In genomic region chr6:41577356-41577864, GRCh38 we compare ENCODE assay signal across 1 cellular context.
TF ChIP-seq lines count a peak whose summit lies in the region.

No MANE protein-coding gene starts in this region.

TF ChIP-seq in HepG2, 621 proteins besides CTCF, POLR2A, EP300 and RAD21 (continues in another document):
- TF ChIP-seq ADNP (CRISPR knock-in tag; IDR thresholded peaks at IDR 0.05) = peak; percentile 77; the same call in 1 of the 2 replicates
- 0 out of 2 replicates have a peak, but pooled peaks have one; percentile 21 for TF ChIP-seq FOXC1 (CRISPR knock-in tag; IDR thresholded peaks at IDR 0.05; ENCODE audit: borderline replicate concordance)
- no peak for TF ChIP-seq ZNF282 (IDR thresholded peaks at IDR 0.05; ENCODE audit: partially characterized antibody)
- TF ChIP-seq ZNF317 (CRISPR knock-in tag; IDR thresholded peaks at IDR 0.05) = no peak
- no peak for TF ChIP-seq HIVEP1 (CRISPR knock-in tag; IDR thresholded peaks at IDR 0.05)
- no peak for TF ChIP-seq ARID3A (IDR thresholded peaks at IDR 0.05; ENCODE audit: low read depth, low read length)
- peak; percentile 25; the same call in 1 of the 2 replicates for TF ChIP-seq BRCA1 (CRISPR knock-in tag; IDR thresholded peaks at IDR 0.05)
- TF ChIP-seq, protein P1, sequence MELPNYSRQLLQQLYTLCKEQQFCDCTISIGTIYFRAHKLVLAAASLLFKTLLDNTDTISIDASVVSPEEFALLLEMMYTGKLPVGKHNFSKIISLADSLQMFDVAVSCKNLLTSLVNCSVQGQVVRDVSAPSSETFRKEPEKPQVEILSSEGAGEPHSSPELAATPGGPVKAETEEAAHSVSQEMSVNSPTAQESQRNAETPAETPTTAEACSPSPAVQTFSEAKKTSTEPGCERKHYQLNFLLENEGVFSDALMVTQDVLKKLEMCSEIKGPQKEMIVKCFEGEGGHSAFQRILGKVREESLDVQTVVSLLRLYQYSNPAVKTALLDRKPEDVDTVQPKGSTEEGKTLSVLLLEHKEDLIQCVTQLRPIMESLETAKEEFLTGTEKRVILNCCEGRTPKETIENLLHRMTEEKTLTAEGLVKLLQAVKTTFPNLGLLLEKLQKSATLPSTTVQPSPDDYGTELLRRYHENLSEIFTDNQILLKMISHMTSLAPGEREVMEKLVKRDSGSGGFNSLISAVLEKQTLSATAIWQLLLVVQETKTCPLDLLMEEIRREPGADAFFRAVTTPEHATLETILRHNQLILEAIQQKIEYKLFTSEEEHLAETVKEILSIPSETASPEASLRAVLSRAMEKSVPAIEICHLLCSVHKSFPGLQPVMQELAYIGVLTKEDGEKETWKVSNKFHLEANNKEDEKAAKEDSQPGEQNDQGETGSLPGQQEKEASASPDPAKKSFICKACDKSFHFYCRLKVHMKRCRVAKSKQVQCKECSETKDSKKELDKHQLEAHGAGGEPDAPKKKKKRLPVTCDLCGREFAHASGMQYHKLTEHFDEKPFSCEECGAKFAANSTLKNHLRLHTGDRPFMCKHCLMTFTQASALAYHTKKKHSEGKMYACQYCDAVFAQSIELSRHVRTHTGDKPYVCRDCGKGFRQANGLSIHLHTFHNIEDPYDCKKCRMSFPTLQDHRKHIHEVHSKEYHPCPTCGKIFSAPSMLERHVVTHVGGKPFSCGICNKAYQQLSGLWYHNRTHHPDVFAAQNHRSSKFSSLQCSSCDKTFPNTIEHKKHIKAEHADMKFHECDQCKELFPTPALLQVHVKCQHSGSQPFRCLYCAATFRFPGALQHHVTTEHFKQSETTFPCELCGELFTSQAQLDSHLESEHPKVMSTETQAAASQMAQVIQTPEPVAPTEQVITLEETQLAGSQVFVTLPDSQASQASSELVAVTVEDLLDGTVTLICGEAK (IDR thresholded peaks at IDR 0.05) = no peak
- TF ChIP-seq, protein P1 (CRISPR knock-in tag; IDR thresholded peaks at IDR 0.05) = no peak
- TF ChIP-seq CC2D1A (CRISPR knock-in tag; IDR thresholded peaks at IDR 0.05) = no peak
- no peak for TF ChIP-seq E2F5 (CRISPR knock-in tag; conservative IDR thresholded peaks at IDR 0.05)
- TF ChIP-seq RFX1 (IDR thresholded peaks at IDR 0.05) = no peak
- 0 out of 2 replicates have a peak, but pooled peaks have one; percentile 3 for TF ChIP-seq ZNF343 (CRISPR knock-in tag; IDR thresholded peaks at IDR 0.05)
- TF ChIP-seq DNMT3B (CRISPR knock-in tag; conservative IDR thresholded peaks at IDR 0.05) = peak; percentile 33; the same call in 1 of the 2 replicates
- TF ChIP-seq KAT2B (IDR thresholded peaks at IDR 0.05; ENCODE audit: borderline replicate concordance, low read depth, low read length) = no peak
- 0 out of 2 replicates have a peak, but pooled peaks have one; percentile 8 for TF ChIP-seq GLI4 (CRISPR knock-in tag; IDR thresholded peaks at IDR 0.05; ENCODE audit: borderline replicate concordance)
- TF ChIP-seq, protein P2, sequence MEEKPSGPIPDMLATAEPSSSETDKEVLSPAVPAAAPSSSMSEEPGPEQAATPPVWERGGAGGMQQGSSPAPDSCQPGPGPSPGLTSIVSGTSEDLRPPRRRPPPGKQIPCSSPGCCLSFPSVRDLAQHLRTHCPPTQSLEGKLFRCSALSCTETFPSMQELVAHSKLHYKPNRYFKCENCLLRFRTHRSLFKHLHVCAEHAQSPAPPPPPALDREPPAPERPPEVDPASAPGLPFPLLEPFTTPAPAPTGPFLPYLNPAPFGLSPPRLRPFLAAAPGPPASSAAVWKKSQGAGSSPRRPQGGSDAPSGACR (CRISPR knock-in tag; IDR thresholded peaks at IDR 0.05) = no peak
- TF ChIP-seq, protein P3, sequence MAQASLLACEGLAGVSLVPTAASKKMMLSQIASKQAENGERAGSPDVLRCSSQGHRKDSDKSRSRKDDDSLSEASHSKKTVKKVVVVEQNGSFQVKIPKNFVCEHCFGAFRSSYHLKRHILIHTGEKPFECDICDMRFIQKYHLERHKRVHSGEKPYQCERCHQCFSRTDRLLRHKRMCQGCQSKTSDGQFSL (CRISPR knock-in tag; IDR thresholded peaks at IDR 0.05) = no peak; the same call in 1 of the 2 replicates
- no peak for TF ChIP-seq NR2F1 (CRISPR knock-in tag; IDR thresholded peaks at IDR 0.05)
- no peak for TF ChIP-seq SCMH1 (CRISPR knock-in tag; IDR thresholded peaks at IDR 0.05; ENCODE audit: borderline replicate concordance)
- no peak for TF ChIP-seq ZNF557 (CRISPR knock-in tag; IDR thresholded peaks at IDR 0.05)
- no peak for TF ChIP-seq POLR2AphosphoS2 (IDR thresholded peaks at IDR 0.05; ENCODE audit: low read depth, low read length)
- TF ChIP-seq ZNF333 (CRISPR knock-in tag; IDR thresholded peaks at IDR 0.05; ENCODE audit: borderline replicate concordance) = no peak
- no peak for TF ChIP-seq ZBTB39 (CRISPR knock-in tag; IDR thresholded peaks at IDR 0.05)
- TF ChIP-seq SNRNP70 (IDR thresholded peaks at IDR 0.05; ENCODE audit: low read depth, low read length) = no peak
- TF ChIP-seq POLR2G (IDR thresholded peaks at IDR 0.05; ENCODE audit: low read depth, low read length) = no peak
- TF ChIP-seq ZNF562 (CRISPR knock-in tag; IDR thresholded peaks at IDR 0.05; ENCODE audit: borderline replicate concordance) = no peak
- peak; percentile 7; the same call in 1 of the 2 replicates for TF ChIP-seq GATAD1 (CRISPR knock-in tag; IDR thresholded peaks at IDR 0.05)
- TF ChIP-seq FOXO4 (CRISPR knock-in tag; conservative IDR thresholded peaks at IDR 0.05) = 0 out of 2 replicates have a peak, but pooled peaks have one; percentile 80
- TF ChIP-seq SALL2 (CRISPR knock-in tag; IDR thresholded peaks at IDR 0.05) = 0 out of 2 replicates have a peak, but pooled peaks have one; percentile 12
- no peak for TF ChIP-seq PITX1 (CRISPR knock-in tag; IDR thresholded peaks at IDR 0.05)
- TF ChIP-seq PPARG (CRISPR knock-in tag; conservative IDR thresholded peaks at IDR 0.05) = no peak
- TF ChIP-seq ZNF263 (CRISPR knock-in tag; IDR thresholded peaks at IDR 0.05) = 0 out of 2 replicates have a peak, but pooled peaks have one; percentile 15
- TF ChIP-seq NFKBIZ (CRISPR knock-in tag; IDR thresholded peaks at IDR 0.05) = no peak
- 0 out of 2 replicates have a peak, but pooled peaks have one; percentile 67 for TF ChIP-seq TBP (CRISPR knock-in tag; IDR thresholded peaks at IDR 0.05)
- TF ChIP-seq ZNF572 (CRISPR knock-in tag; IDR thresholded peaks at IDR 0.05) = no peak
- TF ChIP-seq CENPBD1 (CRISPR knock-in tag; IDR thresholded peaks at IDR 0.05; ENCODE audit: borderline replicate concordance, low read depth) = 0 out of 2 replicates have a peak, but pooled peaks have one; percentile 12
- peak; percentile 63; the same call in 1 of the 2 replicates for TF ChIP-seq KLF12 (CRISPR knock-in tag; IDR thresholded peaks at IDR 0.05; ENCODE audit: borderline replicate concordance)
- TF ChIP-seq SAFB2 (CRISPR knock-in tag; IDR thresholded peaks at IDR 0.05; ENCODE audit: borderline replicate concordance, low read depth) = no peak
- no peak for TF ChIP-seq ZNF3 (CRISPR knock-in tag; IDR thresholded peaks at IDR 0.05)
- TF ChIP-seq ISX (CRISPR knock-in tag; conservative IDR thresholded peaks at IDR 0.05) = peak; percentile 56; the same call in 1 of the 2 replicates
- TF ChIP-seq ZNF510 (CRISPR knock-in tag; IDR thresholded peaks at IDR 0.05; ENCODE audit: low read depth) = no peak
- no peak for TF ChIP-seq RBM39 (IDR thresholded peaks at IDR 0.05; ENCODE audit: low read depth, low read length, poor library complexity, severe bottlenecking)
- TF ChIP-seq ZNF577 (CRISPR knock-in tag; IDR thresholded peaks at IDR 0.05; ENCODE audit: borderline replicate concordance, low read depth) = no peak
